1 cellular context compared by ENCODE assay signal in genomic region chr17:47830991-47831933, GRCh38.
TF ChIP-seq lines count a peak whose summit lies in the region.

A gene with protein sequence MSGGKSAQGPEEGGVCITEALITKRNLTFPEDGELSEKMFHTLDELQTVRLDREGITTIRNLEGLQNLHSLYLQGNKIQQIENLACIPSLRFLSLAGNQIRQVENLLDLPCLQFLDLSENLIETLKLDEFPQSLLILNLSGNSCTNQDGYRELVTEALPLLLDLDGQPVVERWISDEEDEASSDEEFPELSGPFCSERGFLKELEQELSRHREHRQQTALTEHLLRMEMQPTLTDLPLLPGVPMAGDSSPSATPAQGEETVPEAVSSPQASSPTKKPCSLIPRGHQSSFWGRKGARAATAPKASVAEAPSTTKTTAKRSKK (plus strand): TSS chr17:47831670. CDS start chr17:47831990, 320 bp downstream.
TSS of gene MRPL10 (minus strand) at chr17:47831541. CDS start at chr17:47831511, 30 bp downstream.

TF ChIP-seq in HepG2, 621 proteins besides CTCF, POLR2A, EP300 and RAD21 (continued from another document and continues in another):
- TF ChIP-seq ZNF839 (CRISPR knock-in tag; IDR thresholded peaks at IDR 0.05; ENCODE audit: borderline replicate concordance) (peak; percentile 47; the same call in 1 of the 2 replicates), ZNF143 (CRISPR knock-in tag; IDR thresholded peaks at IDR 0.05) (peak; percentile 96), SP5 (CRISPR knock-in tag; IDR thresholded peaks at IDR 0.05; ENCODE audit: borderline replicate concordance, low read depth) (peak; percentile 41; the same call in 1 of the 2 replicates), HOXA5 (CRISPR knock-in tag; IDR thresholded peaks at IDR 0.05) (peak; percentile 65; the same call in 1 of the 2 replicates), CHD2 (IDR thresholded peaks at IDR 0.05; ENCODE audit: low read depth, low read length) (no peak), ZBTB21 (CRISPR knock-in tag; IDR thresholded peaks at IDR 0.05) (no peak), XRCC5 (optimal IDR thresholded peaks at IDR 0.05; ENCODE audit: low read length) (peak; percentile 83), ZNF7 (CRISPR knock-in tag; IDR thresholded peaks at IDR 0.05) (no peak), SOX6 (IDR thresholded peaks at IDR 0.05) (no peak), SOX6 (CRISPR knock-in tag; IDR thresholded peaks at IDR 0.05) (peak; percentile 74), ZNF484 (CRISPR knock-in tag; IDR thresholded peaks at IDR 0.05; ENCODE audit: borderline replicate concordance, low read depth) (0 out of 2 replicates have a peak, but pooled peaks have one; percentile 31), KIAA2018 (CRISPR knock-in tag; IDR thresholded peaks at IDR 0.05; ENCODE audit: borderline replicate concordance) (no peak), AKAP8 (CRISPR knock-in tag; IDR thresholded peaks at IDR 0.05) (peak; percentile 86; the same call in 1 of the 2 replicates), MBD4 (IDR thresholded peaks at IDR 0.05; ENCODE audit: borderline replicate concordance, low read length) (no peak), ZNF207 (IDR thresholded peaks at IDR 0.05; ENCODE audit: borderline replicate concordance) (no peak), ESRRA (CRISPR knock-in tag; IDR thresholded peaks at IDR 0.05; ENCODE audit: low read depth) (peak; percentile 9; the same call in 1 of the 2 replicates), E2F1 (CRISPR knock-in tag; IDR thresholded peaks at IDR 0.05) (no peak; the same call in 1 of the 2 replicates), WIZ (CRISPR knock-in tag; IDR thresholded peaks at IDR 0.05) (peak; percentile 67), ZBTB26 (CRISPR knock-in tag; IDR thresholded peaks at IDR 0.05; ENCODE audit: borderline replicate concordance) (peak; percentile 73; the same call in 1 of the 2 replicates), DPF2 (CRISPR knock-in tag; IDR thresholded peaks at IDR 0.05; ENCODE audit: borderline replicate concordance, low read depth) (no peak), ZNF766 (CRISPR knock-in tag; IDR thresholded peaks at IDR 0.05; ENCODE audit: borderline replicate concordance) (no peak), ZNF776 (CRISPR knock-in tag; IDR thresholded peaks at IDR 0.05) (peak; percentile 65; the same call in 1 of the 2 replicates), THRA (CRISPR knock-in tag; IDR thresholded peaks at IDR 0.05; ENCODE audit: borderline replicate concordance) (0 out of 2 replicates have a peak, but pooled peaks have one; percentile 14), ZNF781 (CRISPR knock-in tag; IDR thresholded peaks at IDR 0.05; ENCODE audit: borderline replicate concordance, not compliant biosample characterization) (no peak), AHR (CRISPR knock-in tag; IDR thresholded peaks at IDR 0.05) (peak; percentile 87; the same call in 1 of the 2 replicates)
- TF ChIP-seq, protein P1, sequence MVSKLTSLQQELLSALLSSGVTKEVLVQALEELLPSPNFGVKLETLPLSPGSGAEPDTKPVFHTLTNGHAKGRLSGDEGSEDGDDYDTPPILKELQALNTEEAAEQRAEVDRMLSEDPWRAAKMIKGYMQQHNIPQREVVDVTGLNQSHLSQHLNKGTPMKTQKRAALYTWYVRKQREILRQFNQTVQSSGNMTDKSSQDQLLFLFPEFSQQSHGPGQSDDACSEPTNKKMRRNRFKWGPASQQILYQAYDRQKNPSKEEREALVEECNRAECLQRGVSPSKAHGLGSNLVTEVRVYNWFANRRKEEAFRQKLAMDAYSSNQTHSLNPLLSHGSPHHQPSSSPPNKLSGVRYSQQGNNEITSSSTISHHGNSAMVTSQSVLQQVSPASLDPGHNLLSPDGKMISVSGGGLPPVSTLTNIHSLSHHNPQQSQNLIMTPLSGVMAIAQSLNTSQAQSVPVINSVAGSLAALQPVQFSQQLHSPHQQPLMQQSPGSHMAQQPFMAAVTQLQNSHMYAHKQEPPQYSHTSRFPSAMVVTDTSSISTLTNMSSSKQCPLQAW (CRISPR knock-in tag; IDR thresholded peaks at IDR 0.05): peak; percentile 94
- TF ChIP-seq, protein P2, sequence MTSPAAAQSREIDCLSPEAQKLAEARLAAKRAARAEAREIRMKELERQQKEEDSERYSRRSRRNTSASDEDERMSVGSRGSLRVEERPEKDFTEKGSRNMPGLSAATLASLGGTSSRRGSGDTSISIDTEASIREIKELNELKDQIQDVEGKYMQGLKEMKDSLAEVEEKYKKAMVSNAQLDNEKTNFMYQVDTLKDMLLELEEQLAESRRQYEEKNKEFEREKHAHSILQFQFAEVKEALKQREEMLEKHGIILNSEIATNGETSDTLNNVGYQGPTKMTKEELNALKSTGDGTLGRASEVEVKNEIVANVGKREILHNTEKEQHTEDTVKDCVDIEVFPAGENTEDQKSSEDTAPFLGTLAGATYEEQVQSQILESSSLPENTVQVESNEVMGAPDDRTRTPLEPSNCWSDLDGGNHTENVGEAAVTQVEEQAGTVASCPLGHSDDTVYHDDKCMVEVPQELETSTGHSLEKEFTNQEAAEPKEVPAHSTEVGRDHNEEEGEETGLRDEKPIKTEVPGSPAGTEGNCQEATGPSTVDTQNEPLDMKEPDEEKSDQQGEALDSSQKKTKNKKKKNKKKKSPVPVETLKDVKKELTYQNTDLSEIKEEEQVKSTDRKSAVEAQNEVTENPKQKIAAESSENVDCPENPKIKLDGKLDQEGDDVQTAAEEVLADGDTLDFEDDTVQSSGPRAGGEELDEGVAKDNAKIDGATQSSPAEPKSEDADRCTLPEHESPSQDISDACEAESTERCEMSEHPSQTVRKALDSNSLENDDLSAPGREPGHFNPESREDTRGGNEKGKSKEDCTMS (CRISPR knock-in tag; conservative IDR thresholded peaks at IDR 0.05): no peak
- TF ChIP-seq, protein P3, sequence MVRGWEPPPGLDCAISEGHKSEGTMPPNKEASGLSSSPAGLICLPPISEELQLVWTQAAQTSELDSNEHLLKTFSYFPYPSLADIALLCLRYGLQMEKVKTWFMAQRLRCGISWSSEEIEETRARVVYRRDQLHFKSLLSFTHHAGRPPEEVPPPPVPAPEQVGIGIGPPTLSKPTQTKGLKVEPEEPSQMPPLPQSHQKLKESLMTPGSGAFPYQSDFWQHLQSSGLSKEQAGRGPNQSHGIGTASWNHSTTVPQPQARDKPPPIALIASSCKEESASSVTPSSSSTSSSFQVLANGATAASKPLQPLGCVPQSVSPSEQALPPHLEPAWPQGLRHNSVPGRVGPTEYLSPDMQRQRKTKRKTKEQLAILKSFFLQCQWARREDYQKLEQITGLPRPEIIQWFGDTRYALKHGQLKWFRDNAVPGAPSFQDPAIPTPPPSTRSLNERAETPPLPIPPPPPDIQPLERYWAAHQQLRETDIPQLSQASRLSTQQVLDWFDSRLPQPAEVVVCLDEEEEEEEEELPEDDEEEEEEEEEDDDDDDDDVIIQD (CRISPR knock-in tag; IDR thresholded peaks at IDR 0.05; ENCODE audit: low read depth): peak; percentile 63
- TF ChIP-seq, protein P4, sequence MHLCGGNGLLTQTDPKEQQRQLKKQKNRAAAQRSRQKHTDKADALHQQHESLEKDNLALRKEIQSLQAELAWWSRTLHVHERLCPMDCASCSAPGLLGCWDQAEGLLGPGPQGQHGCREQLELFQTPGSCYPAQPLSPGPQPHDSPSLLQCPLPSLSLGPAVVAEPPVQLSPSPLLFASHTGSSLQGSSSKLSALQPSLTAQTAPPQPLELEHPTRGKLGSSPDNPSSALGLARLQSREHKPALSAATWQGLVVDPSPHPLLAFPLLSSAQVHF (CRISPR knock-in tag; IDR thresholded peaks at IDR 0.05): no peak
- TF ChIP-seq, protein P5, sequence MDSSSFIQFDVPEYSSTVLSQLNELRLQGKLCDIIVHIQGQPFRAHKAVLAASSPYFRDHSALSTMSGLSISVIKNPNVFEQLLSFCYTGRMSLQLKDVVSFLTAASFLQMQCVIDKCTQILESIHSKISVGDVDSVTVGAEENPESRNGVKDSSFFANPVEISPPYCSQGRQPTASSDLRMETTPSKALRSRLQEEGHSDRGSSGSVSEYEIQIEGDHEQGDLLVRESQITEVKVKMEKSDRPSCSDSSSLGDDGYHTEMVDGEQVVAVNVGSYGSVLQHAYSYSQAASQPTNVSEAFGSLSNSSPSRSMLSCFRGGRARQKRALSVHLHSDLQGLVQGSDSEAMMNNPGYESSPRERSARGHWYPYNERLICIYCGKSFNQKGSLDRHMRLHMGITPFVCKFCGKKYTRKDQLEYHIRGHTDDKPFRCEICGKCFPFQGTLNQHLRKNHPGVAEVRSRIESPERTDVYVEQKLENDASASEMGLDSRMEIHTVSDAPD (CRISPR knock-in tag; IDR thresholded peaks at IDR 0.05): 0 out of 2 replicates have a peak, but pooled peaks have one; percentile 0
- TF ChIP-seq, protein P6, sequence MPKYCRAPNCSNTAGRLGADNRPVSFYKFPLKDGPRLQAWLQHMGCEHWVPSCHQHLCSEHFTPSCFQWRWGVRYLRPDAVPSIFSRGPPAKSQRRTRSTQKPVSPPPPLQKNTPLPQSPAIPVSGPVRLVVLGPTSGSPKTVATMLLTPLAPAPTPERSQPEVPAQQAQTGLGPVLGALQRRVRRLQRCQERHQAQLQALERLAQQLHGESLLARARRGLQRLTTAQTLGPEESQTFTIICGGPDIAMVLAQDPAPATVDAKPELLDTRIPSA (CRISPR knock-in tag; IDR thresholded peaks at IDR 0.05; ENCODE audit: borderline replicate concordance): 0 out of 2 replicates have a peak, but pooled peaks have one; percentile 63
